1 cellular context compared by ENCODE assay signal in genomic region chr1:159866905-159867304, GRCh38.
TF ChIP-seq lines count a peak whose summit lies in the region.

No MANE protein-coding gene starts in this region.

TF ChIP-seq in K562, 482 proteins besides CTCF, POLR2A, EP300 and RAD21:
- TF ChIP-seq ZNF3 (CRISPR knock-in tag; IDR thresholded peaks at IDR 0.05) (peak; percentile 60; the same call in 1 of the 2 replicates), TBP (optimal IDR thresholded peaks at IDR 0.05; ENCODE audit: low read depth, low read length) (no peak)
TF ChIP-seq in K562: peak in this region for 1.
